26 cellular contexts compared by ENCODE assay signal in genomic region chr9:134945509-134946275, GRCh38. TPM values are rescaled to one million over a fixed set of nuclear protein-coding genes. Genes with fewer than 3 reads are reported as not detected.
DNase-seq lines count a peak whose midpoint lies in the region; ATAC-seq, FAIRE-seq and TF ChIP-seq lines count a peak whose summit lies in the region.
"Had no signal": no experiment of that assay in that cellular context is flagged by ENCODE, and none has a peak within 500 bp of the region (broad histone marks: within the 10 kb centered on the region; RNA-seq: fewer than 3 reads in every experiment).

No MANE protein-coding gene starts in this region.

- peak overlapping the region; percentile 66 for H4K91ac ChIP-seq in H1 (replicated peaks; ENCODE audit: insufficient read length, low read length)

- H4K5ac ChIP-seq in H1 (ENCODE audit: insufficient read length, low read depth, low read length) = no peak overlapping the region

- no peak overlapping the region for H2BK12ac ChIP-seq in H1 (ENCODE audit: low read depth, low read length)

- POLR2A ChIA-PET in H1 (lab: Charles Lee; ENCODE audit: partially characterized antibody) = interaction anchor here (0.6 kb wide), 1 partner anchor 257 kb away, joined by 3 read pairs; no protein-coding TSS in a partner anchor

- intact Hi-C loops in aorta (cut with DNase I) = no loop called here
- intact Hi-C loops in mammary epithelial cell (cut with micrococcal nuclease) = no loop called here

- H2BK20ac ChIP-seq in H1 (ENCODE audit: low read length) = 0 out of 2 replicates have a peak overlapping the region, but pooled peaks have one; percentile 40

- H3K79me1 ChIP-seq in H1 (ENCODE audit: low read depth, low read length) = no peaks in the 10 kb centered on the region

- H3K23ac ChIP-seq in H1 (ENCODE audit: insufficient read length) = no peak overlapping the region

- H3K4me3 ChIP-seq in H1 (ENCODE audit: extremely low read depth in 1 of 4, insufficient read depth in 2 of 4, low read depth in 3 of 4, low read length in 4 of 4) (no peak overlapping the region), aorta (ENCODE audit: low read length in 2 of 2) (no peak overlapping the region), mammary epithelial cell (replicated peaks in 1 of 3; ENCODE audit: insufficient read depth in 1 of 3, low read depth in 2 of 3, low read length in 3 of 3) (no peak overlapping the region)
- H3K4me3 ChIP-seq: BLaER1 treated with 17β-estradiol and CSF1 and Interleukin-3, amounts not matched to agents 10 nM and 100 nM; SK-N-MC had no signal

- no peak overlapping the region for H3K9ac ChIP-seq in H1 (replicated peaks in 1 of 4; ENCODE audit: extremely low read depth in 1 of 4, low read depth in 3 of 4, low read length in 3 of 4)
- no peak overlapping the region for H3K9ac ChIP-seq in mammary epithelial cell (ENCODE audit: insufficient read depth, low read length)
- H3K9ac ChIP-seq: BLaER1 treated with 17β-estradiol and CSF1 and Interleukin-3, amounts not matched to agents 10 nM and 100 nM had no signal

- H2AFZ ChIP-seq in H1 (ENCODE audit: low read length) (no peak overlapping the region), mammary epithelial cell (ENCODE audit: low read depth, low read length) (no peak overlapping the region)

- TF ChIP-seq CTCF in H1 (IDR thresholded peaks at IDR 0.05; ENCODE audit: control extremely low read depth in 1 of 3, insufficient read depth in 1 of 3, low read depth in 1 of 3, low read length in 3 of 3) (no peak), mammary epithelial cell (conservative IDR thresholded peaks at IDR 0.05 in 1 of 2, IDR thresholded peaks at IDR 0.05 in 1 of 2; ENCODE audit: extremely low read depth in 1 of 2, insufficient read depth in 1 of 2, low read depth in 1 of 2, low read length in 2 of 2) (no peak)

- H3K36me3 ChIP-seq in H1 (ENCODE audit: control insufficient read depth in 2 of 4, insufficient read depth in 4 of 4, low read length in 3 of 4) (no peaks in the 10 kb centered on the region), aorta (ENCODE audit: control insufficient read depth in 1 of 2, insufficient read depth in 2 of 2, low read length in 1 of 2) (no peaks in the 10 kb centered on the region), mammary epithelial cell (ENCODE audit: insufficient read depth, low read length) (no peaks in the 10 kb centered on the region)
- H3K36me3 ChIP-seq: BLaER1 treated with 17β-estradiol and CSF1 and Interleukin-3, amounts not matched to agents 10 nM and 100 nM had no signal

- TF ChIP-seq EP300 in H1 (IDR thresholded peaks at IDR 0.05; ENCODE audit: borderline replicate concordance in 1 of 2, low read depth in 2 of 2, low read length in 2 of 2) = no peak

- H3K27me3 ChIP-seq in H1 (replicated peaks in 1 of 4; ENCODE audit: control insufficient read depth in 3 of 4, extremely low read depth in 1 of 4, insufficient read depth in 3 of 4, low read length in 3 of 4) (no peaks in the 10 kb centered on the region; a peak in 1 of 7 replicates), aorta (ENCODE audit: control insufficient read depth in 1 of 2, insufficient read depth in 2 of 2, low read length in 1 of 2) (no peaks in the 10 kb centered on the region), mammary epithelial cell (ENCODE audit: insufficient read depth, low read length) (no peaks in the 10 kb centered on the region)

- H4K20me1 ChIP-seq in H1 (replicated peaks in 1 of 2; ENCODE audit: control insufficient read depth in 1 of 2, insufficient read depth in 2 of 2, low read length in 2 of 2) (peaks cover 0 to 4% of the 10 kb centered on the region in 2 experiments), mammary epithelial cell (ENCODE audit: insufficient read depth, low read length) (no peaks in the 10 kb centered on the region)

- no peak for TF ChIP-seq RAD21 in H1 (IDR thresholded peaks at IDR 0.05 in 1 of 2, conservative IDR thresholded peaks at IDR 0.05 in 1 of 2; ENCODE audit: low read depth in 2 of 2, low read length in 2 of 2)

- H3K4me2 ChIP-seq in H1 (ENCODE audit: insufficient read depth in 1 of 2, low read depth in 2 of 2, low read length in 2 of 2) (no peak overlapping the region), mammary epithelial cell (ENCODE audit: insufficient read depth, low read depth, low read length) (no peak overlapping the region)
- H3K4me2 ChIP-seq: BLaER1 treated with 17β-estradiol and CSF1 and Interleukin-3, amounts not matched to agents 10 nM and 100 nM had no signal

- H2AK5ac ChIP-seq in H1 (ENCODE audit: low read depth, low read length) = no peak overlapping the region

- in situ Hi-C loops in mammary epithelial cell (cut with MboI; ENCODE audit: low sequenced_read_pairs in 2 of 2) = no loop called here

- no peak overlapping the region for H3K18ac ChIP-seq in H1 (ENCODE audit: extremely low read depth, low read length)

- H3K27ac ChIP-seq in H1 (ENCODE audit: low read depth, low read length) = no peak overlapping the region
- H3K27ac ChIP-seq in aorta (ENCODE audit: low read depth in 1 of 2, low read length in 2 of 2) = no peak overlapping the region
- no peak overlapping the region for H3K27ac ChIP-seq in mammary epithelial cell (ENCODE audit: insufficient read depth, low read depth, low read length)
- H3K27ac ChIP-seq: BLaER1 treated with 17β-estradiol and CSF1 and Interleukin-3, amounts not matched to agents 10 nM and 100 nM; SK-N-MC had no signal

- FAIRE-seq in H1 (lab: Jason Lieb, UNC) (no peak), RCC 7860 (lab: Jason Lieb, UNC) (no peak)
- FAIRE-seq: G401.6, GM19239 had no signal

- no peak overlapping the region for H2BK120ac ChIP-seq in H1 (replicated peaks; ENCODE audit: low read depth, low read length)

- no peak overlapping the region for H4K8ac ChIP-seq in H1 (ENCODE audit: extremely low read depth, insufficient read depth, low read length)

- dilution Hi-C loops in mammary epithelial cell (cut with HindIII; ENCODE audit: low sequenced_read_pairs) = no loop called here

- H3K4me1 ChIP-seq in H1 (replicated peaks in 1 of 4; ENCODE audit: control insufficient read depth in 3 of 4, insufficient read depth in 4 of 4, low read length in 3 of 4) (peaks cover 0 to 8% (median 3%) of the 10 kb centered on the region in 4 experiments; a peak in 3 of 7 replicates), aorta (ENCODE audit: control insufficient read depth in 1 of 2, insufficient read depth in 2 of 2, low read length in 2 of 2) (no peaks in the 10 kb centered on the region), mammary epithelial cell (ENCODE audit: insufficient read depth, low read length) (no peaks in the 10 kb centered on the region)
- H3K4me1 ChIP-seq: Caco-2 had no signal

- H3K4ac ChIP-seq in H1 (replicated peaks; ENCODE audit: insufficient read length, low read depth, low read length) = no peak overlapping the region

- TF ChIP-seq POLR2A in H1 (IDR thresholded peaks at IDR 0.05; ENCODE audit: control extremely low read depth in 1 of 2, low read depth in 2 of 2, low read length in 2 of 2) = no peak

- peak overlapping the region; percentile 93 for H3K56ac ChIP-seq in H1 (replicated peaks; ENCODE audit: insufficient read length, low read depth, low read length)

- no peak overlapping the region for H2BK5ac ChIP-seq in H1 (ENCODE audit: low read depth, low read length)

- no peaks in the 10 kb centered on the region for H3K9me3 ChIP-seq in H1 (ENCODE audit: insufficient read depth in 2 of 2, low read depth in 1 of 2, low read length in 1 of 2)
- H3K9me3 ChIP-seq in aorta (ENCODE audit: control insufficient read depth, low read length) = no peaks in the 10 kb centered on the region
- H3K9me3 ChIP-seq in mammary epithelial cell (replicated peaks; ENCODE audit: insufficient read depth, low read length) = peaks cover 38% of the 10 kb centered on the region
- H3K9me3 ChIP-seq: BLaER1 treated with 17β-estradiol and CSF1 and Interleukin-3, amounts not matched to agents 10 nM and 100 nM; Caco-2 had no signal

- WGBS in H1 (ENCODE audit: extremely low coverage in 1 of 2, insufficient coverage in 1 of 2, insufficient read length in 1 of 2, insufficient replicate concordance in 2 of 2, low coverage in 1 of 2, low lambda C conversion rate in 2 of 2, missing lambda C conversion rate in 1 of 2), 2 experiments = 100% methylated on average over 7 of the region's 12 CpGs; no CpG with 5 or more reads in 1 of the 2 experiments
- 87 to 90% methylated on average over 12 of the region's 12 CpGs for WGBS in aorta, 2 donors
- 79% methylated on average over 3 of the region's 12 CpGs for WGBS in mammary epithelial cell (ENCODE audit: low coverage, missing lambda C conversion rate)

- H3K79me2 ChIP-seq in H1 (ENCODE audit: control insufficient read depth in 1 of 2, insufficient read depth in 2 of 2, low read length in 2 of 2) = no peaks in the 10 kb centered on the region
- H3K79me2 ChIP-seq in mammary epithelial cell (ENCODE audit: insufficient read depth, low read length) = no peaks in the 10 kb centered on the region

- H3K14ac ChIP-seq in H1 (ENCODE audit: insufficient read length) = no peak overlapping the region

- peaks cover 6% of the 10 kb centered on the region; the same call in 1 of the 2 replicates for H3K23me2 ChIP-seq in H1 (ENCODE audit: low read depth, low read length)

- CTCF ChIA-PET in H1 (lab: Charles Lee; ENCODE audit: partially characterized antibody) = no interaction called here
- CTCF ChIA-PET in mammary epithelial cell (lab: Charles Lee; ENCODE audit: low non-redundant PET) = no interaction called here

- no TSS peak for BruUV-seq in mammary epithelial cell (replicated peaks; lab: Mats Ljungman, UMichigan)

- DNase-seq in NCI-H1694 treated with DMSO at 0.1 percent for 48 hours (lab: John Stamatoyannopoulos, UW) (peak; percentile 20), NCI-H1694 (lab: John Stamatoyannopoulos, UW) (no peak), NCI-H524 treated with DMSO at 0.1 percent for 48 hours (lab: John Stamatoyannopoulos, UW) (peak; percentile 83), H1 (ENCODE audit: low read depth in 1 of 2, low spot score in 2 of 2) (no peak), aorta (peak; percentile 34 to 56), RCC 7860 (ENCODE audit: low spot score) (no peak), mammary epithelial cell (no peak)
- DNase-seq: 8988T; Caco-2; CD4-positive, alpha-beta memory T cell; DMS153; H7; Kasumi-1; NCI-H1417; NCI-H1930; NCI-H226; NCI-H510A treated with DMSO at 0.1 percent for 48 hours; SHP77 treated with DMSO at 0.1 percent for 48 hours; SW 1271 had no signal

- ATAC-seq in aorta (ENCODE audit: low FRiP score) = no peak

- H2BK15ac ChIP-seq in H1 (ENCODE audit: low read length) = no peak overlapping the region

RNA-seq across cellular contexts. Expression of gene FCN1, which starts 28.0 kb away (rescaled TPM):
- not detected in 2 replicates for total RNA-seq in H1 (2021; fragmentation: NEBNext Ultra II Directional; extraction: Animal tissue kit (Norgen Biotek cat#: 25700))
- polyA plus RNA-seq in H1 (2011; rRNA removed) = not detected in 2 replicates
- polyA plus RNA-seq in H1 (2011; cell fraction: cytosol; rRNA removed) = not detected
- not detected for polyA plus RNA-seq in H1 (2011; cell fraction: nucleus; rRNA removed)
- polyA plus RNA-seq in H1 (2012, experiment 1 of 2) = not detected in 4 replicates
- polyA plus RNA-seq in H1 (2012, experiment 2 of 2) = not detected
- not detected for polyA plus RNA-seq in H1 (2013, experiment 1 of 2)
- not detected for polyA plus RNA-seq in H1 (2013, experiment 2 of 2)
- polyA minus RNA-seq in H1 (2011; rRNA and poly(A)+ RNA removed) = not detected in 2 replicates
- not detected for polyA minus RNA-seq in H1 (2011; cell fraction: cytosol; rRNA and poly(A)+ RNA removed)
- polyA minus RNA-seq in H1 (2011; cell fraction: nucleus; rRNA and poly(A)+ RNA removed) = not detected
- total RNA-seq in aorta = 10 to 100 TPM; 10.0 to 14.4 TPM
- 1 to 10 TPM in 1 of 2 donors, under 1 TPM in 1; 0.97 to 2.0 TPM for polyA plus RNA-seq in aorta
- not detected for total RNA-seq in mammary epithelial cell
- not detected for polyA plus RNA-seq in mammary epithelial cell
- polyA minus RNA-seq in mammary epithelial cell = not detected
- total RNA-seq: Caco-2, Daoy, H7, MCF 10A, RPMI7951 had no signal

Comparison
In these comparisons a context has a peak if more than half of its experiments do, and no peak if none do; other contexts are left out.
1. DNase-seq: peak in NCI-H1694 treated with DMSO at 0.1 percent for 48 hours (single experiment), NCI-H524 treated with DMSO at 0.1 percent for 48 hours (single experiment) and aorta (2 of 2); none in NCI-H1694 (single experiment), H1 (0 of 2), RCC 7860 (single experiment) and mammary epithelial cell (single experiment).
2. RNA of gene FCN1, which starts 28.0 kb away (total RNA-seq): 10.0 to 14.4 TPM in aorta; not detected in H1 and not detected in mammary epithelial cell; every median in the first group is over 10 times any median in the second.